1 cellular context compared by ENCODE assay signal in the genomic region with DNA sequence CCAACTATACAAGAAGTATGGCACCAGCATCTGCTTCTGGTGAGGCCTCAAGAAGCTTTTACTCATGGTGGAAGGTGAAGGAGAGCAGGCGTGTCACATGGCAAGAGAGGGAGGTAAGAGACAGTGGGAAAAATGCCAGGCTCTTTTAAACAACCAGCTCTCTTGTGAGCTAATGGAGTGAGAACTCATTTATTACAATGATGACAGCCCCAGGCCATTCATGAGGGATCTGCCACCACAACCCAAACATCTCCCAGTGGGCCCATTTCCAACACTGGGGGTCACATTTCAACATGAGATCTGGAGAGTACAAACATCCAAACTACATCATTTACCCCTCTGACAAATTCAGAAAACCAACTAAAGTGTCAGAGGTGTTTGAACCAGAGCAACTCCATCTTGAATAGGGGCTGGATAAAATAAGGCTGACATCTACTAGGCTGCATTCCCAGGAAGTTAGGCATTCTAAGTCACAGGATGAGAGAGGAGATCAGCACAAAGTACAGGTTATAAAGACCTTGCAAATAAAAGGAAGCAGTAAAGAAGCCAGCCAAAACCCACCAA.
TF ChIP-seq lines count a peak whose summit lies in the region.

No MANE protein-coding gene starts in this region.

TF ChIP-seq in GM12878, 131 proteins besides CTCF, POLR2A, EP300 and RAD21:
- TF ChIP-seq, protein P1, sequence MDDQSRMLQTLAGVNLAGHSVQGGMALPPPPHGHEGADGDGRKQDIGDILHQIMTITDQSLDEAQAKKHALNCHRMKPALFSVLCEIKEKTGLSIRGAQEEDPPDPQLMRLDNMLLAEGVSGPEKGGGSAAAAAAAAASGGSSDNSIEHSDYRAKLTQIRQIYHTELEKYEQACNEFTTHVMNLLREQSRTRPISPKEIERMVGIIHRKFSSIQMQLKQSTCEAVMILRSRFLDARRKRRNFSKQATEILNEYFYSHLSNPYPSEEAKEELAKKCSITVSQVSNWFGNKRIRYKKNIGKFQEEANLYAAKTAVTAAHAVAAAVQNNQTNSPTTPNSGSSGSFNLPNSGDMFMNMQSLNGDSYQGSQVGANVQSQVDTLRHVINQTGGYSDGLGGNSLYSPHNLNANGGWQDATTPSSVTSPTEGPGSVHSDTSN (IDR thresholded peaks at IDR 0.05; ENCODE audit: insufficient replicate concordance, low read depth, low read length) = no peak
- TF ChIP-seq ZNF274 (IDR thresholded peaks at IDR 0.05; ENCODE audit: insufficient read depth, insufficient read length) (no peak), PML (IDR thresholded peaks at IDR 0.05; ENCODE audit: low read length) (no peak), FOS (IDR thresholded peaks at IDR 0.05; ENCODE audit: borderline replicate concordance, extremely low read depth, insufficient read length) (no peak), NFIC (IDR thresholded peaks at IDR 0.05; ENCODE audit: low read depth, low read length) (no peak)
- TF ChIP-seq, protein P2, sequence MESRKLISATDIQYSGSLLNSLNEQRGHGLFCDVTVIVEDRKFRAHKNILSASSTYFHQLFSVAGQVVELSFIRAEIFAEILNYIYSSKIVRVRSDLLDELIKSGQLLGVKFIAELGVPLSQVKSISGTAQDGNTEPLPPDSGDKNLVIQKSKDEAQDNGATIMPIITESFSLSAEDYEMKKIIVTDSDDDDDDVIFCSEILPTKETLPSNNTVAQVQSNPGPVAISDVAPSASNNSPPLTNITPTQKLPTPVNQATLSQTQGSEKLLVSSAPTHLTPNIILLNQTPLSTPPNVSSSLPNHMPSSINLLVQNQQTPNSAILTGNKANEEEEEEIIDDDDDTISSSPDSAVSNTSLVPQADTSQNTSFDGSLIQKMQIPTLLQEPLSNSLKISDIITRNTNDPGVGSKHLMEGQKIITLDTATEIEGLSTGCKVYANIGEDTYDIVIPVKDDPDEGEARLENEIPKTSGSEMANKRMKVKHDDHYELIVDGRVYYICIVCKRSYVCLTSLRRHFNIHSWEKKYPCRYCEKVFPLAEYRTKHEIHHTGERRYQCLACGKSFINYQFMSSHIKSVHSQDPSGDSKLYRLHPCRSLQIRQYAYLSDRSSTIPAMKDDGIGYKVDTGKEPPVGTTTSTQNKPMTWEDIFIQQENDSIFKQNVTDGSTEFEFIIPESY (IDR thresholded peaks at IDR 0.05) = no peak
- TF ChIP-seq, protein P3, sequence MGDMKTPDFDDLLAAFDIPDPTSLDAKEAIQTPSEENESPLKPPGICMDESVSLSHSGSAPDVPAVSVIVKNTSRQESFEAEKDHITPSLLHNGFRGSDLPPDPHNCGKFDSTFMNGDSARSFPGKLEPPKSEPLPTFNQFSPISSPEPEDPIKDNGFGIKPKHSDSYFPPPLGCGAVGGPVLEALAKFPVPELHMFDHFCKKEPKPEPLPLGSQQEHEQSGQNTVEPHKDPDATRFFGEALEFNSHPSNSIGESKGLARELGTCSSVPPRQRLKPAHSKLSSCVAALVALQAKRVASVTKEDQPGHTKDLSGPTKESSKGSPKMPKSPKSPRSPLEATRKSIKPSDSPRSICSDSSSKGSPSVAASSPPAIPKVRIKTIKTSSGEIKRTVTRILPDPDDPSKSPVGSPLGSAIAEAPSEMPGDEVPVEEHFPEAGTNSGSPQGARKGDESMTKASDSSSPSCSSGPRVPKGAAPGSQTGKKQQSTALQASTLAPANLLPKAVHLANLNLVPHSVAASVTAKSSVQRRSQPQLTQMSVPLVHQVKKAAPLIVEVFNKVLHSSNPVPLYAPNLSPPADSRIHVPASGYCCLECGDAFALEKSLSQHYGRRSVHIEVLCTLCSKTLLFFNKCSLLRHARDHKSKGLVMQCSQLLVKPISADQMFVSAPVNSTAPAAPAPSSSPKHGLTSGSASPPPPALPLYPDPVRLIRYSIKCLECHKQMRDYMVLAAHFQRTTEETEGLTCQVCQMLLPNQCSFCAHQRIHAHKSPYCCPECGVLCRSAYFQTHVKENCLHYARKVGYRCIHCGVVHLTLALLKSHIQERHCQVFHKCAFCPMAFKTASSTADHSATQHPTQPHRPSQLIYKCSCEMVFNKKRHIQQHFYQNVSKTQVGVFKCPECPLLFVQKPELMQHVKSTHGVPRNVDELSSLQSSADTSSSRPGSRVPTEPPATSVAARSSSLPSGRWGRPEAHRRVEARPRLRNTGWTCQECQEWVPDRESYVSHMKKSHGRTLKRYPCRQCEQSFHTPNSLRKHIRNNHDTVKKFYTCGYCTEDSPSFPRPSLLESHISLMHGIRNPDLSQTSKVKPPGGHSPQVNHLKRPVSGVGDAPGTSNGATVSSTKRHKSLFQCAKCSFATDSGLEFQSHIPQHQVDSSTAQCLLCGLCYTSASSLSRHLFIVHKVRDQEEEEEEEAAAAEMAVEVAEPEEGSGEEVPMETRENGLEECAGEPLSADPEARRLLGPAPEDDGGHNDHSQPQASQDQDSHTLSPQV (IDR thresholded peaks at IDR 0.05) = peak; percentile 94
- TF ChIP-seq, protein P4, sequence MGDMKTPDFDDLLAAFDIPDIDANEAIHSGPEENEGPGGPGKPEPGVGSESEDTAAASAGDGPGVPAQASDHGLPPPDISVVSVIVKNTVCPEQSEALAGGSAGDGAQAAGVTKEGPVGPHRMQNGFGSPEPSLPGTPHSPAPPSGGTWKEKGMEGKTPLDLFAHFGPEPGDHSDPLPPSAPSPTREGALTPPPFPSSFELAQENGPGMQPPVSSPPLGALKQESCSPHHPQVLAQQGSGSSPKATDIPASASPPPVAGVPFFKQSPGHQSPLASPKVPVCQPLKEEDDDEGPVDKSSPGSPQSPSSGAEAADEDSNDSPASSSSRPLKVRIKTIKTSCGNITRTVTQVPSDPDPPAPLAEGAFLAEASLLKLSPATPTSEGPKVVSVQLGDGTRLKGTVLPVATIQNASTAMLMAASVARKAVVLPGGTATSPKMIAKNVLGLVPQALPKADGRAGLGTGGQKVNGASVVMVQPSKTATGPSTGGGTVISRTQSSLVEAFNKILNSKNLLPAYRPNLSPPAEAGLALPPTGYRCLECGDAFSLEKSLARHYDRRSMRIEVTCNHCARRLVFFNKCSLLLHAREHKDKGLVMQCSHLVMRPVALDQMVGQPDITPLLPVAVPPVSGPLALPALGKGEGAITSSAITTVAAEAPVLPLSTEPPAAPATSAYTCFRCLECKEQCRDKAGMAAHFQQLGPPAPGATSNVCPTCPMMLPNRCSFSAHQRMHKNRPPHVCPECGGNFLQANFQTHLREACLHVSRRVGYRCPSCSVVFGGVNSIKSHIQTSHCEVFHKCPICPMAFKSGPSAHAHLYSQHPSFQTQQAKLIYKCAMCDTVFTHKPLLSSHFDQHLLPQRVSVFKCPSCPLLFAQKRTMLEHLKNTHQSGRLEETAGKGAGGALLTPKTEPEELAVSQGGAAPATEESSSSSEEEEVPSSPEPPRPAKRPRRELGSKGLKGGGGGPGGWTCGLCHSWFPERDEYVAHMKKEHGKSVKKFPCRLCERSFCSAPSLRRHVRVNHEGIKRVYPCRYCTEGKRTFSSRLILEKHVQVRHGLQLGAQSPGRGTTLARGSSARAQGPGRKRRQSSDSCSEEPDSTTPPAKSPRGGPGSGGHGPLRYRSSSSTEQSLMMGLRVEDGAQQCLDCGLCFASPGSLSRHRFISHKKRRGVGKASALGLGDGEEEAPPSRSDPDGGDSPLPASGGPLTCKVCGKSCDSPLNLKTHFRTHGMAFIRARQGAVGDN (IDR thresholded peaks at IDR 0.05) = peak; percentile 75
